ENCODE assay signal across 8 cellular contexts in the genomic region with DNA sequence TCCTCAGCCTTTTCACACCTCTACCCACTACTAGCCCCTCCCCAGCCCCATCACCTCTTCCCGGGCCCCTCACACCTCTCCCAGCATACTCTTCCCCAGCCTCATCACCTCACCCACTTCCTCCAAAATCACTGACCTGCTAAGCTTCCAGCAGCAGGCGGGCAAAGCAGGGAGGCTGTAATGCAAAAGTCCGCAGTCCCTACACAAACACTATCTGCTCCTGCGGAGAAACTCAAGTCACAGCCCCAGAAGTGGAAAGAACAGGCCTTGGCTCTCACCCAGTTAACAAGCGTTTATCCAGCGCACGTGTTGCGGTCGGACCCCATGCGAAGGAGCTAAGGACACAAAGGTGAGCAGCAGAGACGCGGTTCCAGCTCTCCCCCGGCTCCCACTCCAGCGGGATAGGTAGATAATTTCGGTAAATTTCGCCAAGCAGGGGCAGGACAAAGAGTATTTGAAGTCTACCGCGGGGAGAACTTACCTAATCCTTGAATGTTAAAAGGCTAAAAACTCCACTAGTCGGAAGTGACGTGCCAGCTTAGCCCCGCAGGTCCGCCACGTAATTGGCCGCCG. TPM values are rescaled to one million over a fixed set of nuclear protein-coding genes. Genes with fewer than 3 reads are reported as not detected.
A peak's percentile ranks its signal among the peaks of the same experiment; 100 is the strongest.
DNase-seq lines count a peak whose midpoint lies in the region; ATAC-seq and TF ChIP-seq lines count a peak whose summit lies in the region.

No MANE protein-coding gene starts in this region.

- H3K36me3 Mint-ChIP-seq in activated T-cell treated with anti-CD3 and anti-CD28 coated beads, Interleukin-2, amount 50 U/mL, for 72 hours (ENCODE audit: insufficient read depth in 2 of 2), result peaks cover 6 to 20% of the 10 kb centered on the region in 2 donors
- H3K36me3 Mint-ChIP-seq in progenitor cell of endocrine pancreas (ENCODE audit: insufficient read depth), result peaks cover 7% of the 10 kb centered on the region

- peak overlapping the region; percentile 90 for H3K27ac ChIP-seq in vagina

- peak overlapping the region; percentile 94 for H3K27ac Mint-ChIP-seq in activated T-cell treated with anti-CD3 and anti-CD28 coated beads, Interleukin-2, amount 50 U/mL, for 72 hours
- peak overlapping the region; percentile 99 for H3K27ac Mint-ChIP-seq in progenitor cell of endocrine pancreas

- ATAC-seq in GM19035 (IDR thresholded peaks at IDR 0.05; ENCODE audit: unreplicated experiment) (peak; percentile 47), HG03442 (IDR thresholded peaks at IDR 0.05; ENCODE audit: unreplicated experiment) (peak; percentile 31), Right ventricle myocardium superior (ENCODE audit: poor library complexity) (peak; percentile 85)
- ATAC-seq in activated T-cell treated with anti-CD3 and anti-CD28 coated beads, Interleukin-2, amount 50 U/mL, for 72 hours (replicated peaks in 1 of 2), result peak; percentile 67 to 69

- intact Hi-C loops in Right ventricle myocardium superior (cut with DNase I) (no loop called here), vagina (cut with DNase I) (no loop called here)

- H3K27me3 Mint-ChIP-seq in activated T-cell treated with anti-CD3 and anti-CD28 coated beads, Interleukin-2, amount 50 U/mL, for 72 hours (ENCODE audit: low read depth), result no peaks in the 10 kb centered on the region
- H3K27me3 Mint-ChIP-seq in progenitor cell of endocrine pancreas, result no peaks in the 10 kb centered on the region

- peaks cover 0 to 17% of the 10 kb centered on the region in 2 donors for H3K36me3 ChIP-seq in vagina

- H3K9me3 Mint-ChIP-seq in activated T-cell treated with anti-CD3 and anti-CD28 coated beads, Interleukin-2, amount 50 U/mL, for 72 hours, result no peaks in the 10 kb centered on the region
- H3K9me3 Mint-ChIP-seq in progenitor cell of endocrine pancreas (ENCODE audit: low read depth), result no peaks in the 10 kb centered on the region

- peak overlapping the region; percentile 97 to 99 for H3K4me3 Mint-ChIP-seq in activated T-cell treated with anti-CD3 and anti-CD28 coated beads, Interleukin-2, amount 50 U/mL, for 72 hours
- peak overlapping the region; percentile 90 for H3K4me3 Mint-ChIP-seq in progenitor cell of endocrine pancreas (ENCODE audit: low read depth)

- H3K4me1 ChIP-seq in vagina, result peaks cover 57% of the 10 kb centered on the region

- no peak for TF ChIP-seq POLR2A in vagina (IDR thresholded peaks at IDR 0.05)

- peaks cover 70% of the 10 kb centered on the region for H3K4me1 Mint-ChIP-seq in activated T-cell treated with anti-CD3 and anti-CD28 coated beads, Interleukin-2, amount 50 U/mL, for 72 hours (ENCODE audit: low read depth)
- H3K4me1 Mint-ChIP-seq in progenitor cell of endocrine pancreas (ENCODE audit: low read depth), result peaks cover 29% of the 10 kb centered on the region

- H3K9me3 ChIP-seq in vagina, result no peaks in the 10 kb centered on the region

- H3K4me3 ChIP-seq in vagina, result peak overlapping the region; percentile 71 to 91

- TF ChIP-seq CTCF in progenitor cell of endocrine pancreas (IDR thresholded peaks at IDR 0.05; ENCODE audit: unreplicated experiment) (no peak), vagina (IDR thresholded peaks at IDR 0.05) (no peak)

- DNase-seq in AG08395 (ENCODE audit: low spot score), result peak; percentile 4
- peak; percentile 86 for DNase-seq in NK-92 treated with Interleukin-12 subunit alpha and Interleukin-12 subunit beta, amount 100 ng/mL, for 24 hours (lab: John Stamatoyannopoulos, UW)
- peak in 1 of 2 donors; percentile 80 for DNase-seq in activated T-cell treated with anti-CD3 and anti-CD28 coated beads, Interleukin-2, amount 50 U/mL, for 72 hours
- no peak for DNase-seq in Right ventricle myocardium superior
- peak; percentile 31 for DNase-seq in progenitor cell of endocrine pancreas (ENCODE audit: low spot score, unreplicated experiment)
- no peak for DNase-seq in vagina (ENCODE audit: extremely low spot score in 2 of 2)

- H3K27me3 ChIP-seq in vagina, result no peaks in the 10 kb centered on the region

RNA-seq across cellular contexts. Expression of a gene that starts 0.8 kb away (rescaled TPM):
- total RNA-seq in activated T-cell treated with anti-CD3 and anti-CD28 coated beads, Interleukin-2, amount 50 U/mL, for 72 hours, result 10 to 100 TPM; 18.8 to 20.0 TPM
- total RNA-seq in Right ventricle myocardium superior (6.2 TPM), progenitor cell of endocrine pancreas (17.9 TPM in 2 replicates), vagina (10.1 TPM)

RNA-seq across cellular contexts. Expression of a gene that starts 19.0 kb away (rescaled TPM):
- 10 to 100 TPM; 26.4 to 31.1 TPM for total RNA-seq in activated T-cell treated with anti-CD3 and anti-CD28 coated beads, Interleukin-2, amount 50 U/mL, for 72 hours
- total RNA-seq in Right ventricle myocardium superior (25.4 TPM), progenitor cell of endocrine pancreas (53.7 and 59.4 TPM in 2 replicates), vagina (152 TPM)

Comparison
In these comparisons a context has a peak if more than half of its experiments do, and no peak if none do; other contexts are left out.
1. DNase-seq: peak in AG08395 (single experiment), NK-92 treated with Interleukin-12 subunit alpha and Interleukin-12 subunit beta, amount 100 ng/mL, for 24 hours (single experiment) and progenitor cell of endocrine pancreas (single experiment); none in Right ventricle myocardium superior (single experiment) and vagina (0 of 2).
2. ATAC-seq: peak in every context shown above with its lines; median percentile 85 in Right ventricle myocardium superior; 68 in activated T-cell treated with anti-CD3 and anti-CD28 coated beads, Interleukin-2, amount 50 U/mL, for 72 hours; 47 in GM19035; 31 in HG03442.